ENCODE assay signal across 9 cellular contexts in the genomic region with DNA sequence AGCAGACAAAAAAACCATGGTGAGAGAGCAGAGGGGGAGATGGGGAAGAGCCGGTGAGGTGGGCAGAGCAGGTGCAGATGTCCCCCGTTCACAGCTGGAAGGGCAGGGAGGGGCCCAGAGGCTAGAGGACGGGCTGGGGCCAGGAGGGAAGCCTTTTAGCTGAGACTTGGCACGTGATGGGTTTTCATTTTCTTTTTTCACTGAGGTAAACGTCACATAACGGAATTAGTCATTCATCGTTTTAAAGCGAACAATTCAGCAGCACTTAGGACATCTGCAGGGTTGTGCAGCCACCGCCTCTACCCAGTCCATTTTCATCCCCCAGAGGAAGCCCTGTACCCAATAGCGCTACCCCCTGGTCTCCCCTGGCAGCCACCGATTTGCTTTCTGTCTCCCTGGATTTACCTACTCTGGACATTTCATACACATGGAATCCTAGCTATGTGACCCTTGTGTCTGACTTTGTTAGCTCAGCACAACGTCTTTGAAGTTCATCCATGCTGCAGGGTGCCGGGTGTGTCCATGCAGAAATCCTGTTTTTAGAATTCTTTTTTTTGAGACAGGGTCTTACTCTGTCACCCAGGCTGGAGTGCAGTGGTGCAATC. TPM values are rescaled to one million over a fixed set of nuclear protein-coding genes. Genes with fewer than 3 reads are reported as not detected.
DNase-seq lines count a peak whose midpoint lies in the region; ATAC-seq and TF ChIP-seq lines count a peak whose summit lies in the region.
"Had no signal": no experiment of that assay in that cellular context is flagged by ENCODE, and none has a peak within 500 bp of the region (broad histone marks: within the 10 kb centered on the region; RNA-seq: fewer than 3 reads in every experiment).

No MANE protein-coding gene starts in this region.

- H3K27me3 ChIP-seq in trophoblast cell (ENCODE audit: insufficient read depth, low read length), result no peaks in the 10 kb centered on the region
- no peaks in the 10 kb centered on the region for H3K27me3 ChIP-seq in ovary

- H3K79me2 ChIP-seq in trophoblast cell (ENCODE audit: control insufficient read depth, insufficient read depth, low read length, poor library complexity), result no peaks in the 10 kb centered on the region
- H3K79me2 ChIP-seq: parathyroid adenoma had no signal

- no peak overlapping the region for H3K4me2 ChIP-seq in trophoblast cell (ENCODE audit: low read length)

- H3K27ac ChIP-seq in trophoblast cell (ENCODE audit: low read depth, low read length) (no peak overlapping the region), ovary (no peak overlapping the region)
- H3K27ac ChIP-seq: parathyroid adenoma had no signal

- no peak overlapping the region for H4K8ac ChIP-seq in trophoblast cell (ENCODE audit: low read depth, low read length)

- no peak overlapping the region for H4K91ac ChIP-seq in trophoblast cell (ENCODE audit: low read depth, low read length)

- H3K4me3 ChIP-seq in trophoblast cell (ENCODE audit: low read depth, low read length), result no peak overlapping the region
- H3K4me3 ChIP-seq in ovary, result no peak overlapping the region

- no peak overlapping the region for H3K4ac ChIP-seq in trophoblast cell (ENCODE audit: low read depth, low read length)

- no peak for TF ChIP-seq POLR2A in ovary (IDR thresholded peaks at IDR 0.05)

- no peaks in the 10 kb centered on the region for H3K36me3 ChIP-seq in trophoblast cell (ENCODE audit: control insufficient read depth in 1 of 2, insufficient read depth in 2 of 2, low read length in 2 of 2)
- no peaks in the 10 kb centered on the region for H3K36me3 ChIP-seq in ovary

- no peak overlapping the region for H4K12ac ChIP-seq in trophoblast cell (ENCODE audit: low read depth, low read length)

- H3K18ac ChIP-seq in trophoblast cell (ENCODE audit: low read length), result no peak overlapping the region

- TF ChIP-seq CTCF in ovary (IDR thresholded peaks at IDR 0.05), result no peak

- H2BK120ac ChIP-seq in trophoblast cell (ENCODE audit: insufficient read depth, low read length, poor library complexity), result peak overlapping the region; percentile 28

- H3K9me3 ChIP-seq in trophoblast cell (ENCODE audit: insufficient read depth, low read depth, low read length) (peaks cover 2% of the 10 kb centered on the region), ovary (no peaks in the 10 kb centered on the region)

- no CpG with 5 or more reads among the region's 13 CpGs for WGBS in trophoblast cell (ENCODE audit: extremely low coverage, insufficient coverage, insufficient read length)
- WGBS in ovary, 3 donors, result 14 to 20% (median 14%) methylated on average over 13 of the region's 13 CpGs

- ATAC-seq in activated CD4-positive, CD25-positive, alpha-beta regulatory T cell treated with anti-CD3 and anti-CD28 coated beads, Interleukin-2, amount 50 U/mL, for 24 hours, result peak; percentile 75 to 83
- peak; percentile 43 for ATAC-seq in HG02970 (IDR thresholded peaks at IDR 0.05; ENCODE audit: low FRiP score, unreplicated experiment)

- no peak overlapping the region for H3K23ac ChIP-seq in trophoblast cell (ENCODE audit: low read length)

- no peak overlapping the region for H3K14ac ChIP-seq in trophoblast cell (ENCODE audit: low read length)

- no peak for DNase-seq in activated CD4-positive, CD25-positive, alpha-beta regulatory T cell treated with anti-CD3 and anti-CD28 coated beads, Interleukin-2, amount 50 U/mL, for 72 hours
- peak; percentile 72 for DNase-seq in SW480 (ENCODE audit: low spot score)
- peak; percentile 6 to 26 for DNase-seq in trophoblast cell
- DNase-seq in OCI-M1 (lab: John Stamatoyannopoulos, UW), result no peak
- no peak for DNase-seq in ovary
- no peak for DNase-seq in amniotic stem cell (lab: John Stamatoyannopoulos, UW)

- H3K4me1 ChIP-seq in trophoblast cell (ENCODE audit: control insufficient read depth in 1 of 2, insufficient read depth in 2 of 2, low read length in 2 of 2) (peaks cover 0 to 4% of the 10 kb centered on the region in 2 experiments), ovary (ENCODE audit: insufficient read depth) (no peaks in the 10 kb centered on the region)
- H3K4me1 ChIP-seq: parathyroid adenoma had no signal

- no peaks in the 10 kb centered on the region for H3K79me1 ChIP-seq in trophoblast cell (ENCODE audit: low read length)

- peak overlapping the region; percentile 32 for H2AK5ac ChIP-seq in trophoblast cell (ENCODE audit: low read length)

- no peak overlapping the region for H3K9ac ChIP-seq in trophoblast cell (ENCODE audit: low read length)
- H3K9ac ChIP-seq: parathyroid adenoma had no signal

- intact Hi-C loops in ovary (cut with DNase I), result loop anchor here in 1 of 4 donors (10.0 kb wide), 1 partner anchor 95 kb away; the partner anchor contains the start of gene NAPSA

- peak overlapping the region; percentile 64 for H2BK12ac ChIP-seq in trophoblast cell (ENCODE audit: low read length)

- TF ChIP-seq EP300 in ovary (IDR thresholded peaks at IDR 0.05), result no peak

- no peak overlapping the region for H2BK5ac ChIP-seq in trophoblast cell (ENCODE audit: low read depth, low read length, poor library complexity)

- no peak overlapping the region for H2AFZ ChIP-seq in trophoblast cell (ENCODE audit: insufficient read depth, low read length, poor library complexity)

RNA-seq across cellular contexts. Expression of gene EMC10, which starts 16.0 kb away (rescaled TPM):
- 73.1 and 73.6 TPM in 2 replicates for polyA plus RNA-seq in trophoblast cell (2013)
- 100 to 1,000 TPM in 3 of 7 donors, 10 to 100 TPM in 4; 50.4 to 132 (median 96.7) TPM for total RNA-seq in ovary
- polyA plus RNA-seq in ovary, result 100 to 1,000 TPM in 1 of 2 donors, 10 to 100 TPM in 1; 27.6 to 113 TPM

RNA-seq across cellular contexts. Expression of gene GARIN5A, which starts 16.4 kb away (rescaled TPM):
- polyA plus RNA-seq in trophoblast cell (2013), result 4.8 and 5.4 TPM in 2 replicates
- total RNA-seq in ovary, result 10 to 100 TPM in 1 of 7 donors, 1 to 10 TPM in 6; 2.1 to 10.3 (median 3.3) TPM
- 1 to 10 TPM in 1 of 2 donors, under 1 TPM in 1; 0.47 to 4.3 TPM for polyA plus RNA-seq in ovary

RNA-seq across cellular contexts. Expression of gene MYBPC2, which starts 27.6 kb away (rescaled TPM):
- polyA plus RNA-seq in trophoblast cell (2013), result 0.07 and 0.12 TPM in 2 replicates
- under 1 TPM in 3 of 7 donors, not detected in 4; 0.05 to 0.12 (median 0.08) TPM for total RNA-seq in ovary
- under 1 TPM in 1 of 2 donors, not detected in 1; 0.28 TPM for polyA plus RNA-seq in ovary

RNA-seq across cellular contexts. Expression of gene SPIB, which starts 41.5 kb away (rescaled TPM):
- 1.0 and 1.4 TPM in 2 replicates for polyA plus RNA-seq in trophoblast cell (2013)
- under 1 TPM in 3 of 7 donors, not detected in 4; 0.12 to 0.46 (median 0.26) TPM for total RNA-seq in ovary
- polyA plus RNA-seq in ovary, result under 1 TPM in 1 of 2 donors, not detected in 1; 0.25 TPM

RNA-seq across cellular contexts. Expression of gene JOSD2, which starts 50.7 kb away (rescaled TPM):
- 19.0 and 19.3 TPM in 2 replicates for polyA plus RNA-seq in trophoblast cell (2013)
- 10 to 100 TPM; 15.0 to 28.9 (median 21.8) TPM for total RNA-seq in ovary
- 10 to 100 TPM in 1 of 2 donors, not detected in 1; 42.5 TPM for polyA plus RNA-seq in ovary

Comparison
In these comparisons a context has a peak if more than half of its experiments do, and no peak if none do; other contexts are left out.
1. DNase-seq: peak in SW480 (single experiment) and trophoblast cell (2 of 2); none in activated CD4-positive, CD25-positive, alpha-beta regulatory T cell treated with anti-CD3 and anti-CD28 coated beads, Interleukin-2, amount 50 U/mL, for 72 hours (single experiment), OCI-M1 (single experiment), ovary (0 of 5) and amniotic stem cell (single experiment).